ENCODE assay signal across 8 cellular contexts in genomic region chr11:117861151-117862018, GRCh38. TPM values are rescaled to one million over a fixed set of nuclear protein-coding genes. Genes with fewer than 3 reads are reported as not detected.
DNase-seq lines count a peak whose midpoint lies in the region; ATAC-seq and TF ChIP-seq lines count a peak whose summit lies in the region.

No MANE protein-coding gene starts in this region.

- H3K27ac ChIP-seq in RWPE1: no peak overlapping the region
- peak overlapping the region; percentile 89 for H3K27ac ChIP-seq in left ventricle myocardium inferior (replicated peaks)
- H3K27ac ChIP-seq in subcutaneous abdominal adipose tissue (ENCODE audit: low read depth, low read length): peak overlapping the region; percentile 30

- TF ChIP-seq CTCF in RWPE1 (conservative IDR thresholded peaks at IDR 0.05; ENCODE audit: low read depth): no peak
- TF ChIP-seq CTCF in left ventricle myocardium inferior (IDR thresholded peaks at IDR 0.05; ENCODE audit: borderline replicate concordance): no peak

- no peaks in the 10 kb centered on the region for H3K4me1 Mint-ChIP-seq in activated naive CD4-positive, alpha-beta T cell treated with anti-CD3 and anti-CD28 coated beads for 36 hours (ENCODE audit: low read depth)

- H3K9me3 ChIP-seq in left ventricle myocardium inferior (replicated peaks) (no peaks in the 10 kb centered on the region), subcutaneous abdominal adipose tissue (ENCODE audit: control insufficient read depth in 5 of 5, low read length in 5 of 5) (no peaks in the 10 kb centered on the region)

- H3K36me3 ChIP-seq in left ventricle myocardium inferior: no peaks in the 10 kb centered on the region
- H3K36me3 ChIP-seq in subcutaneous abdominal adipose tissue (ENCODE audit: control insufficient read depth in 5 of 5, insufficient read depth in 5 of 5, low read length in 5 of 5): peaks cover 0 to 2% (median 0%) of the 10 kb centered on the region in 5 donors

- no peaks in the 10 kb centered on the region for H3K36me3 Mint-ChIP-seq in activated naive CD4-positive, alpha-beta T cell treated with anti-CD3 and anti-CD28 coated beads for 36 hours (ENCODE audit: low read depth)

- H3K27me3 Mint-ChIP-seq in activated naive CD4-positive, alpha-beta T cell treated with anti-CD3 and anti-CD28 coated beads for 36 hours (ENCODE audit: low read depth): no peaks in the 10 kb centered on the region

- intact Hi-C loops in left ventricle myocardium inferior (cut with micrococcal nuclease): no loop called here
- intact Hi-C loops in activated naive CD4-positive, alpha-beta T cell treated with anti-CD3 and anti-CD28 coated beads for 36 hours (cut with micrococcal nuclease): no loop called here

- H3K9me3 Mint-ChIP-seq in activated naive CD4-positive, alpha-beta T cell treated with anti-CD3 and anti-CD28 coated beads for 36 hours: no peaks in the 10 kb centered on the region

- H3K9ac ChIP-seq in subcutaneous abdominal adipose tissue (ENCODE audit: low read length in 5 of 5): peak overlapping the region in 2 of 5 donors; percentile 26 to 40

- H3K27ac Mint-ChIP-seq in activated naive CD4-positive, alpha-beta T cell treated with anti-CD3 and anti-CD28 coated beads for 36 hours: no peak overlapping the region

- H3K4me3 Mint-ChIP-seq in activated naive CD4-positive, alpha-beta T cell treated with anti-CD3 and anti-CD28 coated beads for 36 hours: no peak overlapping the region

- H3K4me1 ChIP-seq in left ventricle myocardium inferior (peaks cover 79% of the 10 kb centered on the region), subcutaneous abdominal adipose tissue (ENCODE audit: control insufficient read depth in 5 of 5, insufficient read depth in 5 of 5, low read length in 5 of 5) (peaks cover 4 to 31% (median 15%) of the 10 kb centered on the region in 5 donors)

- no peaks in the 10 kb centered on the region for H3K27me3 ChIP-seq in left ventricle myocardium inferior (ENCODE audit: low read depth)
- H3K27me3 ChIP-seq in subcutaneous abdominal adipose tissue (ENCODE audit: control insufficient read depth in 5 of 5, insufficient read depth in 4 of 5, low read length in 5 of 5): peaks cover 0 to 9% (median 0%) of the 10 kb centered on the region in 5 donors

- CTCF ChIA-PET in RWPE1 (lab: Yijun Ruan, JAX): no interaction called here
- CTCF ChIA-PET in activated naive CD4-positive, alpha-beta T cell treated with anti-CD3 and anti-CD28 coated beads for 36 hours (lab: Charles Lee): interaction anchor here (3.1 kb wide), 1 partner anchor 18 kb away, joined by 9 read pairs; no protein-coding TSS in a partner anchor

- POLR2A ChIA-PET in RWPE1 (lab: Yijun Ruan, JAX; ENCODE audit: low non-redundant PET): no interaction called here

- DNase-seq in NCI-H1417 treated with DMSO at 0.1 percent for 48 hours (lab: John Stamatoyannopoulos, UW) (peak; percentile 93), RWPE1 (ENCODE audit: low spot score) (peak; percentile 14), left ventricle myocardium inferior (peak; percentile 69), SKM-1 treated with dmso at 0.1 percent for 144 hours (lab: John Stamatoyannopoulos, UW; ENCODE audit: unreplicated experiment) (no peak)
- no peak for DNase-seq in activated naive CD4-positive, alpha-beta T cell treated with anti-CD3 and anti-CD28 coated beads for 36 hours

- no peak for ATAC-seq in HG03432 (IDR thresholded peaks at IDR 0.05; ENCODE audit: unreplicated experiment)
- no peak for ATAC-seq in HG02623 (IDR thresholded peaks at IDR 0.05; ENCODE audit: unreplicated experiment)

- H3K4me3 ChIP-seq in left ventricle myocardium inferior: peak overlapping the region; percentile 41
- H3K4me3 ChIP-seq in subcutaneous abdominal adipose tissue (ENCODE audit: low read depth in 1 of 5, low read length in 5 of 5): peak overlapping the region in 4 of 5 donors; percentile 1 to 22 (median 7)

RNA-seq across cellular contexts. Expression of gene FXYD6, which starts 15.1 kb away (rescaled TPM):
- 30.2 TPM for total RNA-seq in left ventricle myocardium inferior
- total RNA-seq in activated naive CD4-positive, alpha-beta T cell treated with anti-CD3 and anti-CD28 coated beads for 36 hours: not detected

RNA-seq across cellular contexts. Expression of gene FXYD2, which starts 36.8 kb away (rescaled TPM):
- 1.3 TPM for total RNA-seq in left ventricle myocardium inferior
- 1 to 10 TPM in 1 of 2 experiments, not detected in 1; 1.1 TPM for total RNA-seq in activated naive CD4-positive, alpha-beta T cell treated with anti-CD3 and anti-CD28 coated beads for 36 hours

Comparison
In these comparisons a context has a peak if more than half of its experiments do, and no peak if none do; other contexts are left out.
1. DNase-seq: peak in NCI-H1417 treated with DMSO at 0.1 percent for 48 hours (single experiment), RWPE1 (single experiment) and left ventricle myocardium inferior (single experiment); none in activated naive CD4-positive, alpha-beta T cell treated with anti-CD3 and anti-CD28 coated beads for 36 hours (single experiment) and SKM-1 treated with dmso at 0.1 percent for 144 hours (single experiment).
2. RNA of gene FXYD6, which starts 15.1 kb away (total RNA-seq): 30.2 TPM in left ventricle myocardium inferior (single experiment); not detected in activated naive CD4-positive, alpha-beta T cell treated with anti-CD3 and anti-CD28 coated beads for 36 hours; every median in the first group is over 10 times any median in the second.